1 cellular context compared by ENCODE assay signal in the genomic region with DNA sequence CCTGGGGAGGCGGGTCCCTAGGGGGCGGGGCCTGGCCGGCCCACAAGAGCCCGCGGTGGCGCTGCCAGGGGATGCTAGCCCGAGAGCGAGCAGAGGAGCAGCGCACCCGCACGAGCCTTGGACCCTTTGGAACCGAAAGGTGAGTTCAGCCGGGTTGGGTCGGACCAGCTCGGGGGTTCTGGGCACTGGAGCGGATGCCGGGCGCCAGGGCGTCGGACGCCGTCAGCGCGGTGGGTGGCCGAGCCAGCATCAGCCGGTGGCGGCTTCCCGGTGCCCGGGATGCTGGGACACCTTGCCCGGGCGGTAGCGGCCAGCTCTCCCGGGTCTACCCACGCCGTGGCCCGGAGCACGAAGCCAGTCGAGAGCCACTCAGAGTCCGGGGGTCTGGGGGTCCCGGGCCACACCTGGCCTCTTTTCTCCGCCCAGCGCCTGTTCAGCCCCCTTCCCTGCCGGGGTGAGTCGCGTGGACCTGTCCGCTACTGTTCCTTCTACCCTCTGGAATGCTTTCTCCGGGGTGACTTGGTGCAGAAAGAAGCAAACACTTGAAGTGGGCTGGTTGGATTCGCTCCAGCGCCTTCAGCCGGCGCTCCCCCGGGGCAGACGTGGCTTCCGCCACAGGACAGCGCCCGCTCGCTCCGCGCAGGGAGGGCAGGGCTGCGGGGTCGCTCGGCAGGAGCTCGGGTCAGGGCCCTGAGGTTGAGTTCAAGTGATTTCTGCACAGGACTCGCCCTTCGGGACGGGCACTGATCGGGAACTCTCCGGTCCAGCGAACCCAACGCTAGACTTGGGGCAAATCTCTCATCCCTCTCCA.
TF ChIP-seq lines count a peak whose summit lies in the region.

SCNN1G (plus strand) TSS at position 71 of the 811 bp plus-strand sequence. CDS start 3,527 bp downstream, outside the sequence.

TF ChIP-seq in K562, 482 proteins besides CTCF, POLR2A, EP300 and RAD21 (continued from another document):
- TF ChIP-seq MNT (conservative IDR thresholded peaks at IDR 0.05) (no peak), ZEB2 (IDR thresholded peaks at IDR 0.05) (0 out of 2 replicates have a peak, but pooled peaks have one; percentile 1), NR2C1 (IDR thresholded peaks at IDR 0.05) (no peak), NR2C1 (tag; IDR thresholded peaks at IDR 0.05) (no peak), NBN (IDR thresholded peaks at IDR 0.05; ENCODE audit: low read depth) (no peak)
